ENCODE assay signal across 8 cellular contexts in genomic region chrX:103211012-103211715, GRCh38. TPM values are rescaled to one million over a fixed set of nuclear protein-coding genes. Genes with fewer than 3 reads are reported as not detected.
DNase-seq lines count a peak whose midpoint lies in the region; ATAC-seq and TF ChIP-seq lines count a peak whose summit lies in the region.

No MANE protein-coding gene starts in this region.

- H3K4me1 ChIP-seq in neural progenitor cell, result peaks cover 2% of the 10 kb centered on the region

- no peak overlapping the region for H3K27ac ChIP-seq in neural progenitor cell

- H3K4me1 Mint-ChIP-seq in neural progenitor cell, result peaks cover 9% of the 10 kb centered on the region

- H3K4me3 ChIP-seq in epithelial cell of esophagus (ENCODE audit: low read length) (no peak overlapping the region), neural progenitor cell (no peak overlapping the region)

- H3F3A ChIP-seq in neural progenitor cell (ENCODE audit: low read depth), result peaks cover 9% of the 10 kb centered on the region

- no peaks in the 10 kb centered on the region for H3K27me3 Mint-ChIP-seq in neural progenitor cell (ENCODE audit: insufficient read depth, low read depth)

- H4K20me1 ChIP-seq in neural progenitor cell (ENCODE audit: low read depth), result no peaks in the 10 kb centered on the region

- H3K9me3 ChIP-seq in neural progenitor cell (ENCODE audit: low read depth), result no peaks in the 10 kb centered on the region

- no peak overlapping the region for H3K4me2 ChIP-seq in neural progenitor cell

- no peaks in the 10 kb centered on the region for H3K36me3 ChIP-seq in neural progenitor cell

- peaks cover 4% of the 10 kb centered on the region for H3K9me3 Mint-ChIP-seq in neural progenitor cell

- H3K9ac ChIP-seq in neural progenitor cell, result no peak overlapping the region

- H2AFZ ChIP-seq in neural progenitor cell (replicated peaks), result peak overlapping the region; percentile 17

- peaks cover 2% of the 10 kb centered on the region for H3K79me2 ChIP-seq in neural progenitor cell (ENCODE audit: low read depth)

- ATAC-seq in GM18861 (IDR thresholded peaks at IDR 0.05; ENCODE audit: unreplicated experiment), result no peak
- no peak for ATAC-seq in GM18873 (IDR thresholded peaks at IDR 0.05; ENCODE audit: low FRiP score, unreplicated experiment)

- TF ChIP-seq CTCF in GM10266 (IDR thresholded peaks at IDR 0.05; ENCODE audit: control insufficient read depth, insufficient read depth, low read depth, missing control alignments) (peak; percentile 45), epithelial cell of esophagus (IDR thresholded peaks at IDR 0.05; ENCODE audit: insufficient read depth, low read depth, low read length, missing control alignments) (peak; percentile 49), neural progenitor cell (IDR thresholded peaks at IDR 0.05) (peak; percentile 60)

- peak; percentile 43 for DNase-seq in AG08395 (ENCODE audit: low spot score)
- no peak for DNase-seq in GM10266 (ENCODE audit: extremely low spot score)
- peak; percentile 44 for DNase-seq in NCI-H1105 treated with DMSO at 0.1 percent for 48 hours (lab: John Stamatoyannopoulos, UW)
- peak; percentile 38 for DNase-seq in activated CD4-positive, alpha-beta T cell treated with anti-CD3 and anti-CD28 coated beads, Interleukin-2, amount 50 U/mL, for 1 hour
- peak; percentile 53 for DNase-seq in epithelial cell of esophagus (ENCODE audit: low read depth)
- peak; percentile 63 for DNase-seq in neural progenitor cell (ENCODE audit: low spot score)

- H3K36me3 Mint-ChIP-seq in neural progenitor cell, result peaks cover 5% of the 10 kb centered on the region

- H3K4me3 Mint-ChIP-seq in neural progenitor cell, result no peak overlapping the region

- H3K27me3 ChIP-seq in neural progenitor cell, result no peaks in the 10 kb centered on the region

- H3K27ac Mint-ChIP-seq in neural progenitor cell, result no peak overlapping the region

RNA-seq across cellular contexts. Expression of gene BEX4, which starts 3.7 kb away (rescaled TPM):
- total RNA-seq in neural progenitor cell (ENCODE audit: low replicate concordance), result 64.0 and 106 TPM in 2 replicates

RNA-seq across cellular contexts. Expression of gene TCEAL8, which starts 43.8 kb away (rescaled TPM):
- total RNA-seq in neural progenitor cell (ENCODE audit: low replicate concordance), result 95.7 and 160 TPM in 2 replicates
